In the genomic region with DNA sequence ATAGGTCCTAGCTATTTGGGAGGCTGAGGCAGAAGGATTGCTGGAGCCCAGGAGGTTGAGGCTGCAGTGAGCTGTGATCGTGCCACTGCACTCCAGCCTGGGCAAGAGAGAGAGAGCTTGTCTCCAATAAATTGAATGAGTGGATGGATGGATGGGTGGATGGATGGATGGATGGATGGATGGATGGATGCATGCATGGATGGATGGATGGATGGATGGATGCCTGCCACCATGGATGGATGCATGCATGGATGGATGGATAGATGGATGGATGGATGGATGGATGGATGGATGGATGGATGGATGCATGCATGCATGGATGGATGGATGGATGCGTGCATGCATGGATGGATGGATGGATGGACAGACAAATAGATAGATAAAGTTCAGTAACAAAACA, we compare ENCODE assay signal across 1 cellular context.
TF ChIP-seq lines count a peak whose summit lies in the region.
"Not testable (repeated sequence)": the region's sequence is repeated elsewhere in the genome, so short reads cannot be mapped to it uniquely, and the experiment has no call there.

No MANE protein-coding gene starts in this region.

TF ChIP-seq in K562, 482 proteins besides CTCF, POLR2A, EP300 and RAD21:
- TF ChIP-seq, protein P1, sequence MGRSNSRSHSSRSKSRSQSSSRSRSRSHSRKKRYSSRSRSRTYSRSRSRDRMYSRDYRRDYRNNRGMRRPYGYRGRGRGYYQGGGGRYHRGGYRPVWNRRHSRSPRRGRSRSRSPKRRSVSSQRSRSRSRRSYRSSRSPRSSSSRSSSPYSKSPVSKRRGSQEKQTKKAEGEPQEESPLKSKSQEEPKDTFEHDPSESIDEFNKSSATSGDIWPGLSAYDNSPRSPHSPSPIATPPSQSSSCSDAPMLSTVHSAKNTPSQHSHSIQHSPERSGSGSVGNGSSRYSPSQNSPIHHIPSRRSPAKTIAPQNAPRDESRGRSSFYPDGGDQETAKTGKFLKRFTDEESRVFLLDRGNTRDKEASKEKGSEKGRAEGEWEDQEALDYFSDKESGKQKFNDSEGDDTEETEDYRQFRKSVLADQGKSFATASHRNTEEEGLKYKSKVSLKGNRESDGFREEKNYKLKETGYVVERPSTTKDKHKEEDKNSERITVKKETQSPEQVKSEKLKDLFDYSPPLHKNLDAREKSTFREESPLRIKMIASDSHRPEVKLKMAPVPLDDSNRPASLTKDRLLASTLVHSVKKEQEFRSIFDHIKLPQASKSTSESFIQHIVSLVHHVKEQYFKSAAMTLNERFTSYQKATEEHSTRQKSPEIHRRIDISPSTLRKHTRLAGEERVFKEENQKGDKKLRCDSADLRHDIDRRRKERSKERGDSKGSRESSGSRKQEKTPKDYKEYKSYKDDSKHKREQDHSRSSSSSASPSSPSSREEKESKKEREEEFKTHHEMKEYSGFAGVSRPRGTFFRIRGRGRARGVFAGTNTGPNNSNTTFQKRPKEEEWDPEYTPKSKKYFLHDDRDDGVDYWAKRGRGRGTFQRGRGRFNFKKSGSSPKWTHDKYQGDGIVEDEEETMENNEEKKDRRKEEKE (IDR thresholded peaks at IDR 0.05; ENCODE audit: borderline replicate concordance in 1 of 2, control insufficient read depth in 1 of 2, low read depth in 2 of 2, low read length in 1 of 2) = peak in 1 of 2 experiments; percentile 59; a peak in 1 of 4 replicates
- TF ChIP-seq ARHGAP35 (IDR thresholded peaks at IDR 0.05; ENCODE audit: partially characterized antibody) = peak; percentile 18
- TF ChIP-seq TEAD4 (IDR thresholded peaks at IDR 0.05; ENCODE audit: low read length) = not testable (repeated sequence)
- TF ChIP-seq TEAD4 (CRISPR knock-in tag; IDR thresholded peaks at IDR 0.05; ENCODE audit: borderline replicate concordance) = 0 out of 2 replicates have a peak, but pooled peaks have one; percentile 54
- TF ChIP-seq STAG1 (CRISPR knock-in tag; IDR thresholded peaks at IDR 0.05; ENCODE audit: borderline replicate concordance) = 0 out of 2 replicates have a peak, but pooled peaks have one; percentile 5
- TF ChIP-seq EHMT2 (IDR thresholded peaks at IDR 0.05) = peak; percentile 61; the same call in 1 of the 2 replicates
- TF ChIP-seq HDGF (IDR thresholded peaks at IDR 0.05) = peak; percentile 67; the same call in 1 of the 2 replicates
- peak; percentile 20 for TF ChIP-seq CREBBP (IDR thresholded peaks at IDR 0.05; ENCODE audit: low read depth, low read length)
- peak; percentile 26; the same call in 1 of the 2 replicates for TF ChIP-seq MAX (CRISPR knock-in tag; IDR thresholded peaks at IDR 0.05)
- TF ChIP-seq, protein P2, sequence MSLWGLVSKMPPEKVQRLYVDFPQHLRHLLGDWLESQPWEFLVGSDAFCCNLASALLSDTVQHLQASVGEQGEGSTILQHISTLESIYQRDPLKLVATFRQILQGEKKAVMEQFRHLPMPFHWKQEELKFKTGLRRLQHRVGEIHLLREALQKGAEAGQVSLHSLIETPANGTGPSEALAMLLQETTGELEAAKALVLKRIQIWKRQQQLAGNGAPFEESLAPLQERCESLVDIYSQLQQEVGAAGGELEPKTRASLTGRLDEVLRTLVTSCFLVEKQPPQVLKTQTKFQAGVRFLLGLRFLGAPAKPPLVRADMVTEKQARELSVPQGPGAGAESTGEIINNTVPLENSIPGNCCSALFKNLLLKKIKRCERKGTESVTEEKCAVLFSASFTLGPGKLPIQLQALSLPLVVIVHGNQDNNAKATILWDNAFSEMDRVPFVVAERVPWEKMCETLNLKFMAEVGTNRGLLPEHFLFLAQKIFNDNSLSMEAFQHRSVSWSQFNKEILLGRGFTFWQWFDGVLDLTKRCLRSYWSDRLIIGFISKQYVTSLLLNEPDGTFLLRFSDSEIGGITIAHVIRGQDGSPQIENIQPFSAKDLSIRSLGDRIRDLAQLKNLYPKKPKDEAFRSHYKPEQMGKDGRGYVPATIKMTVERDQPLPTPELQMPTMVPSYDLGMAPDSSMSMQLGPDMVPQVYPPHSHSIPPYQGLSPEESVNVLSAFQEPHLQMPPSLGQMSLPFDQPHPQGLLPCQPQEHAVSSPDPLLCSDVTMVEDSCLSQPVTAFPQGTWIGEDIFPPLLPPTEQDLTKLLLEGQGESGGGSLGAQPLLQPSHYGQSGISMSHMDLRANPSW (CRISPR knock-in tag; IDR thresholded peaks at IDR 0.05) = 0 out of 2 replicates have a peak, but pooled peaks have one; percentile 13
- TF ChIP-seq POLR2B (IDR thresholded peaks at IDR 0.05; ENCODE audit: low read depth, partially characterized antibody) = peak; percentile 49
- TF ChIP-seq YBX1 (IDR thresholded peaks at IDR 0.05) = 0 out of 2 replicates have a peak, but pooled peaks have one; percentile 41
- peak; percentile 52; the same call in 1 of the 2 replicates for TF ChIP-seq SUPT5H (IDR thresholded peaks at IDR 0.05)
- TF ChIP-seq ELF4 (CRISPR knock-in tag; IDR thresholded peaks at IDR 0.05) = peak; percentile 61; the same call in 1 of the 2 replicates
- TF ChIP-seq HNRNPLL (IDR thresholded peaks at IDR 0.05; ENCODE audit: low read depth, low read length, poor library complexity, severe bottlenecking) = peak; percentile 90
- TF ChIP-seq HDAC1 (IDR thresholded peaks at IDR 0.05) = peak in 1 of 2 experiments; percentile 63; a peak in 1 of 4 replicates
- TF ChIP-seq, protein P3, sequence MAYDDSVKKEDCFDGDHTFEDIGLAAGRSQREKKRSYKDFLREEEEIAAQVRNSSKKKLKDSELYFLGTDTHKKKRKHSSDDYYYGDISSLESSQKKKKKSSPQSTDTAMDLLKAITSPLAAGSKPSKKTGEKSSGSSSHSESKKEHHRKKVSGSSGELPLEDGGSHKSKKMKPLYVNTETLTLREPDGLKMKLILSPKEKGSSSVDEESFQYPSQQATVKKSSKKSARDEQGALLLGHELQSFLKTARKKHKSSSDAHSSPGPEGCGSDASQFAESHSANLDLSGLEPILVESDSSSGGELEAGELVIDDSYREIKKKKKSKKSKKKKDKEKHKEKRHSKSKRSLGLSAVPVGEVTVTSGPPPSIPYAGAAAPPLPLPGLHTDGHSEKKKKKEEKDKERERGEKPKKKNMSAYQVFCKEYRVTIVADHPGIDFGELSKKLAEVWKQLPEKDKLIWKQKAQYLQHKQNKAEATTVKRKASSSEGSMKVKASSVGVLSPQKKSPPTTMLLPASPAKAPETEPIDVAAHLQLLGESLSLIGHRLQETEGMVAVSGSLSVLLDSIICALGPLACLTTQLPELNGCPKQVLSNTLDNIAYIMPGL (CRISPR knock-in tag; IDR thresholded peaks at IDR 0.05) = 0 out of 2 replicates have a peak, but pooled peaks have one; percentile 32
- TF ChIP-seq, protein P4, sequence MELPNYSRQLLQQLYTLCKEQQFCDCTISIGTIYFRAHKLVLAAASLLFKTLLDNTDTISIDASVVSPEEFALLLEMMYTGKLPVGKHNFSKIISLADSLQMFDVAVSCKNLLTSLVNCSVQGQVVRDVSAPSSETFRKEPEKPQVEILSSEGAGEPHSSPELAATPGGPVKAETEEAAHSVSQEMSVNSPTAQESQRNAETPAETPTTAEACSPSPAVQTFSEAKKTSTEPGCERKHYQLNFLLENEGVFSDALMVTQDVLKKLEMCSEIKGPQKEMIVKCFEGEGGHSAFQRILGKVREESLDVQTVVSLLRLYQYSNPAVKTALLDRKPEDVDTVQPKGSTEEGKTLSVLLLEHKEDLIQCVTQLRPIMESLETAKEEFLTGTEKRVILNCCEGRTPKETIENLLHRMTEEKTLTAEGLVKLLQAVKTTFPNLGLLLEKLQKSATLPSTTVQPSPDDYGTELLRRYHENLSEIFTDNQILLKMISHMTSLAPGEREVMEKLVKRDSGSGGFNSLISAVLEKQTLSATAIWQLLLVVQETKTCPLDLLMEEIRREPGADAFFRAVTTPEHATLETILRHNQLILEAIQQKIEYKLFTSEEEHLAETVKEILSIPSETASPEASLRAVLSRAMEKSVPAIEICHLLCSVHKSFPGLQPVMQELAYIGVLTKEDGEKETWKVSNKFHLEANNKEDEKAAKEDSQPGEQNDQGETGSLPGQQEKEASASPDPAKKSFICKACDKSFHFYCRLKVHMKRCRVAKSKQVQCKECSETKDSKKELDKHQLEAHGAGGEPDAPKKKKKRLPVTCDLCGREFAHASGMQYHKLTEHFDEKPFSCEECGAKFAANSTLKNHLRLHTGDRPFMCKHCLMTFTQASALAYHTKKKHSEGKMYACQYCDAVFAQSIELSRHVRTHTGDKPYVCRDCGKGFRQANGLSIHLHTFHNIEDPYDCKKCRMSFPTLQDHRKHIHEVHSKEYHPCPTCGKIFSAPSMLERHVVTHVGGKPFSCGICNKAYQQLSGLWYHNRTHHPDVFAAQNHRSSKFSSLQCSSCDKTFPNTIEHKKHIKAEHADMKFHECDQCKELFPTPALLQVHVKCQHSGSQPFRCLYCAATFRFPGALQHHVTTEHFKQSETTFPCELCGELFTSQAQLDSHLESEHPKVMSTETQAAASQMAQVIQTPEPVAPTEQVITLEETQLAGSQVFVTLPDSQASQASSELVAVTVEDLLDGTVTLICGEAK (IDR thresholded peaks at IDR 0.05) = not testable (repeated sequence)
- TF ChIP-seq, protein P4 (CRISPR knock-in tag; IDR thresholded peaks at IDR 0.05) = 0 out of 2 replicates have a peak, but pooled peaks have one; percentile 17
- TF ChIP-seq CTBP1 (IDR thresholded peaks at IDR 0.05; ENCODE audit: borderline replicate concordance) = peak; percentile 74; the same call in 1 of the 2 replicates
